18 cellular contexts compared by ENCODE assay signal in the genomic region with DNA sequence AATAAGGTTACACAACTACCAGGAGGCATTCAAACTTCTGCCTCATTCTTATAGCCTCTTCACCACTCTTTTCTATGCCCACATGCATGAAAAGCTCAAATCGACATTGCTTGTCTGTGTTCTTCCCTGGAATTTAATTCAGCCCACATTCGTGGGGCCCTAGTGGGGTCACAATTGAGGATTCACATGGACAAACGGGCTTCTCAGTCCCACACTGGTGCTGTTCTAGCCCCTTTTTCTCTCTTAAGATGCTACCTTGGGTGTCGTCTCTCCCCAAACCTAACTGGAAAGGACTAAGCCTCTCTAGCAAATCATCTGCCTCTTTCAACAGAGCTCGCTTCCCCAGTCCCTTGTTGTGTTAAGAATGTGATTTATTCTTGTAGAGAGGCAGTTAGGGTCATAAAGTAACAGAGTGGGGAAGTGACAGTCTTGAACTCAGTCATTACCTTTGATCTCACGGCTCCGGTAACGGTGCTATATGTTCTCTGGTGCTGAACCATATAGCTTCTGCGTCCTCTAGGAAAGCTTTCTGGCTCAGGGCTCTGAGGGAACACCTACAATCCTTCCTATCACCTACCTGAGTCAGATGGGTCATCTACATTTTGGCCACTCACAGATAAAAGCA. TPM values are rescaled to one million over a fixed set of nuclear protein-coding genes. Genes with fewer than 3 reads are reported as not detected.
DNase-seq lines count a peak whose midpoint lies in the region; ATAC-seq and TF ChIP-seq lines count a peak whose summit lies in the region.
"Had no signal": no experiment of that assay in that cellular context is flagged by ENCODE, and none has a peak within 500 bp of the region (broad histone marks: within the 10 kb centered on the region; RNA-seq: fewer than 3 reads in every experiment).

No MANE protein-coding gene starts in this region.

- ATAC-seq in Right ventricle myocardium superior (ENCODE audit: poor library complexity): no peak
- no peak for ATAC-seq in lower lobe of right lung

- H3K27ac Mint-ChIP-seq in nephron progenitor cell: no peak overlapping the region

- TF ChIP-seq CTCF in left ventricle myocardium inferior (IDR thresholded peaks at IDR 0.05; ENCODE audit: borderline replicate concordance): no peak
- no peak for TF ChIP-seq CTCF in nephron progenitor cell (IDR thresholded peaks at IDR 0.05)
- no peak for TF ChIP-seq CTCF in lower lobe of right lung (IDR thresholded peaks at IDR 0.05)

- H3K9me3 ChIP-seq in left ventricle myocardium inferior (replicated peaks): no peaks in the 10 kb centered on the region
- H3K9me3 ChIP-seq in duodenal mucosa (ENCODE audit: control insufficient read depth in 1 of 2, low read length in 2 of 2): no peaks in the 10 kb centered on the region
- no peaks in the 10 kb centered on the region for H3K9me3 ChIP-seq in lower lobe of right lung
- H3K9me3 ChIP-seq: ovary, upper lobe of left lung had no signal

- peak overlapping the region; percentile 98 for H3K27ac ChIP-seq in left ventricle myocardium inferior (replicated peaks)
- H3K27ac ChIP-seq in duodenal mucosa (ENCODE audit: low read depth, low read length): peak overlapping the region; percentile 37
- H3K27ac ChIP-seq in urinary bladder (ENCODE audit: low read depth): peak overlapping the region; percentile 4
- no peak overlapping the region for H3K27ac ChIP-seq in lower lobe of right lung
- H3K27ac ChIP-seq: ovary had no signal

- H3K4me3 Mint-ChIP-seq in nephron progenitor cell: peak overlapping the region; percentile 51
- H3K4me3 Mint-ChIP-seq: activated CD4-positive, alpha-beta memory T cell treated with anti-CD3 and anti-CD28 coated beads for 36 hours; H9 had no signal

- DNase-seq in left ventricle myocardium inferior (no peak), Right ventricle myocardium superior (no peak), nephron progenitor cell (peak; percentile 20), lower lobe of right lung (no peak), cerebellar cortex (ENCODE audit: low spot score) (no peak), NCI-H1048 (lab: John Stamatoyannopoulos, UW) (no peak)
- DNase-seq: activated CD4-positive, alpha-beta memory T cell treated with anti-CD3 and anti-CD28 coated beads for 36 hours; activated naive CD4-positive, alpha-beta T cell; H9; KG1; NCI-H2081 treated with DMSO at 0.1 percent for 48 hours; NCI-H82; SHP77; T1000; upper lobe of left lung had no signal

- peaks cover 11% of the 10 kb centered on the region for H3K36me3 Mint-ChIP-seq in nephron progenitor cell (ENCODE audit: low read depth)

- no peaks in the 10 kb centered on the region for H3K27me3 Mint-ChIP-seq in nephron progenitor cell (ENCODE audit: low read depth, poor library complexity)
- H3K27me3 Mint-ChIP-seq: activated CD4-positive, alpha-beta memory T cell treated with anti-CD3 and anti-CD28 coated beads for 36 hours had no signal

- H3K4me1 Mint-ChIP-seq in nephron progenitor cell: peaks cover 71% of the 10 kb centered on the region

- peak overlapping the region in 1 of 2 donors; percentile 1 for H3K9ac ChIP-seq in duodenal mucosa (ENCODE audit: low read depth in 1 of 2, low read length in 2 of 2)

- H3K4me3 ChIP-seq in left ventricle myocardium inferior: peak overlapping the region; percentile 29
- H3K4me3 ChIP-seq in duodenal mucosa (ENCODE audit: low read depth in 1 of 2, low read length in 2 of 2): peak overlapping the region; percentile 9 to 44
- H3K4me3 ChIP-seq in urinary bladder (ENCODE audit: low read depth, low read length): no peak overlapping the region
- no peak overlapping the region for H3K4me3 ChIP-seq in lower lobe of right lung
- H3K4me3 ChIP-seq: ovary, upper lobe of left lung had no signal

- no peaks in the 10 kb centered on the region for H3K9me3 Mint-ChIP-seq in nephron progenitor cell
- H3K9me3 Mint-ChIP-seq: activated CD4-positive, alpha-beta memory T cell treated with anti-CD3 and anti-CD28 coated beads for 36 hours; H9 had no signal

- 56% methylated on average over 9 of the region's 9 CpGs for WGBS in urinary bladder

- H3K36me3 ChIP-seq in left ventricle myocardium inferior (no peaks in the 10 kb centered on the region), duodenal mucosa (ENCODE audit: control insufficient read depth in 1 of 2, insufficient read depth in 2 of 2, low read length in 2 of 2) (no peaks in the 10 kb centered on the region), urinary bladder (ENCODE audit: insufficient read depth) (no peaks in the 10 kb centered on the region), lower lobe of right lung (no peaks in the 10 kb centered on the region)
- H3K36me3 ChIP-seq: ovary had no signal

- intact Hi-C loops in left ventricle myocardium inferior (cut with micrococcal nuclease) (loop anchor here (10.0 kb wide), 2 partner anchors 414 to 796 kb away; partner anchors contain the start of gene BCL6), Right ventricle myocardium superior (cut with DNase I) (loop anchor here (5.0 to 10.0 kb wide), 4 partner anchors 104 to 786 kb away; no protein-coding TSS in a partner anchor), lower lobe of right lung (cut with DNase I) (no loop called here)

- H3K4me1 ChIP-seq in left ventricle myocardium inferior (peaks cover 100% of the 10 kb centered on the region), duodenal mucosa (ENCODE audit: control insufficient read depth in 1 of 2, insufficient read depth in 2 of 2, low read length in 2 of 2) (peaks cover 78 to 89% of the 10 kb centered on the region in 2 donors), urinary bladder (ENCODE audit: insufficient read depth) (peaks cover 2% of the 10 kb centered on the region), lower lobe of right lung (peaks cover 55% of the 10 kb centered on the region)

- H3K27me3 ChIP-seq in left ventricle myocardium inferior (ENCODE audit: low read depth): no peaks in the 10 kb centered on the region
- no peaks in the 10 kb centered on the region for H3K27me3 ChIP-seq in duodenal mucosa (ENCODE audit: control insufficient read depth in 1 of 2, insufficient read depth in 2 of 2, low read length in 2 of 2)
- no peaks in the 10 kb centered on the region for H3K27me3 ChIP-seq in lower lobe of right lung (ENCODE audit: low read depth)
- H3K27me3 ChIP-seq: ovary, upper lobe of left lung had no signal

RNA-seq across cellular contexts. Expression of gene LPP, which starts 4.9 kb away (rescaled TPM):
- total RNA-seq in left ventricle myocardium inferior (97.4 TPM), Right ventricle myocardium superior (92.9 TPM), urinary bladder (705 TPM), lower lobe of right lung (180 TPM)
- polyA plus RNA-seq in urinary bladder: 133 TPM

Comparison
In these comparisons a context has a peak if more than half of its experiments do, and no peak if none do; other contexts are left out.
1. H3K4me3 ChIP-seq: peak in left ventricle myocardium inferior (single experiment) and duodenal mucosa (2 of 2); none in urinary bladder (single experiment) and lower lobe of right lung (single experiment).